ENCODE assay signal across 8 cellular contexts in genomic region chr11:68844376-68844775, GRCh38. TPM values are rescaled to one million over a fixed set of nuclear protein-coding genes. Genes with fewer than 3 reads are reported as not detected.
DNase-seq lines count a peak whose midpoint lies in the region; ATAC-seq and TF ChIP-seq lines count a peak whose summit lies in the region.

No MANE protein-coding gene starts in this region.

- H3K36me3 ChIP-seq in KMS-11 (ENCODE audit: insufficient read depth) = no peaks in the 10 kb centered on the region
- H3K36me3 ChIP-seq in GM23248 (ENCODE audit: low read depth) = no peaks in the 10 kb centered on the region

- H3F3A ChIP-seq in GM23248 (ENCODE audit: insufficient read depth) = peaks cover 9% of the 10 kb centered on the region

- H3K36me3 Mint-ChIP-seq in CD14-positive monocyte (no peaks in the 10 kb centered on the region), nephron (ENCODE audit: low read depth) (no peaks in the 10 kb centered on the region)

- DNase-seq in CD14-positive monocyte (ENCODE audit: low spot score) (no peak), coronary artery (ENCODE audit: low spot score) (no peak), RPMI8226 (no peak), GM23248 (no peak)

- in situ Hi-C loops in GM23248 (cut with MboI) = no loop called here

- H3K4me3 ChIP-seq in KMS-11 (IDR thresholded peaks at IDR 0.05; ENCODE audit: insufficient read depth, low read depth, low read length) (no peak overlapping the region), coronary artery (peak overlapping the region; percentile 86), GM23248 (no peak overlapping the region)

- H2AFZ ChIP-seq in KMS-11 (ENCODE audit: low read depth) (peak overlapping the region; percentile 85; the same call in 1 of the 2 replicates), GM23248 (no peak overlapping the region)

- H3K4me1 ChIP-seq in KMS-11 (ENCODE audit: low read depth, poor library complexity, severe bottlenecking) = peaks cover 25% of the 10 kb centered on the region
- H3K4me1 ChIP-seq in GM23248 (ENCODE audit: insufficient read depth) = peaks cover 15% of the 10 kb centered on the region; the same call in 1 of the 2 replicates

- H3K9me3 Mint-ChIP-seq in CD14-positive monocyte = no peaks in the 10 kb centered on the region
- no peaks in the 10 kb centered on the region for H3K9me3 Mint-ChIP-seq in nephron

- H4K20me1 ChIP-seq in KMS-11 (ENCODE audit: insufficient read depth) (no peaks in the 10 kb centered on the region), GM23248 (ENCODE audit: insufficient read depth) (no peaks in the 10 kb centered on the region)

- 93 to 100% methylated on average over 3 of the region's 3 CpGs for whole genome bisulfite sequencing in GM23248 (ENCODE audit: low coverage in 1 of 2, low lambda C conversion rate in 2 of 2, missing lambda C conversion rate in 2 of 2), 2 experiments

- H3K4me3 Mint-ChIP-seq in CD14-positive monocyte (peak overlapping the region; percentile 95 to 97), nephron (peak overlapping the region; percentile 51 to 69 (median 55))

- H3K79me2 ChIP-seq in KMS-11 (ENCODE audit: insufficient read depth, low read depth) (no peaks in the 10 kb centered on the region), GM23248 (ENCODE audit: insufficient read depth) (0 out of 2 replicates have a peak, but pooled peaks cover 10% of the 10 kb centered on the region)

- intact Hi-C loops in CD14-positive monocyte (cut with micrococcal nuclease) = loop anchor here (5.0 kb wide), 1 partner anchor 58 kb away; the partner anchor contains the start of genes IGHMBP2 (in 2 of the 2) and MRPL21 (in 2 of the 2)

- H3K27me3 Mint-ChIP-seq in CD14-positive monocyte (ENCODE audit: low read depth in 3 of 3) (peaks cover 4 to 17% (median 6%) of the 10 kb centered on the region in 3 donors), nephron (ENCODE audit: low read depth) (peaks cover 76% of the 10 kb centered on the region)

- no peaks in the 10 kb centered on the region for H3K9me3 ChIP-seq in GM23248 (ENCODE audit: low read depth)

- peak overlapping the region; percentile 67 for H3K4me2 ChIP-seq in KMS-11
- no peak overlapping the region for H3K4me2 ChIP-seq in GM23248 (ENCODE audit: unreplicated experiment)

- ATAC-seq in GM19467 (IDR thresholded peaks at IDR 0.05; ENCODE audit: unreplicated experiment) = no peak
- ATAC-seq in GM18519 (IDR thresholded peaks at IDR 0.05; ENCODE audit: low FRiP score, unreplicated experiment) = no peak

- no peak overlapping the region for H3K27ac Mint-ChIP-seq in CD14-positive monocyte
- H3K27ac Mint-ChIP-seq in nephron = no peak overlapping the region

- TF ChIP-seq CTCF in CD14-positive monocyte (IDR thresholded peaks at IDR 0.05) (no peak), KMS-11 (conservative IDR thresholded peaks at IDR 0.05; ENCODE audit: low read depth, low read length) (no peak), coronary artery (IDR thresholded peaks at IDR 0.05) (no peak), nephron (IDR thresholded peaks at IDR 0.05; ENCODE audit: unreplicated experiment in 3 of 3) (no peak)

- H3K27ac ChIP-seq in KMS-11 (peak overlapping the region; percentile 33; the same call in 1 of the 2 replicates), coronary artery (peak overlapping the region in 1 of 2 donors; percentile 48), GM23248 (no peak overlapping the region)

- H3K9me2 ChIP-seq in GM23248 (ENCODE audit: insufficient read depth) = no peaks in the 10 kb centered on the region

- H3K27me3 ChIP-seq in KMS-11 (ENCODE audit: insufficient read depth, low read depth) (no peaks in the 10 kb centered on the region), GM23248 (replicated peaks; ENCODE audit: insufficient read depth) (no peaks in the 10 kb centered on the region)

- H3K4me1 Mint-ChIP-seq in CD14-positive monocyte = peaks cover 31% of the 10 kb centered on the region
- peaks cover 35% of the 10 kb centered on the region for H3K4me1 Mint-ChIP-seq in nephron

- H3K9ac ChIP-seq in KMS-11 = peak overlapping the region; percentile 30; the same call in 1 of the 2 replicates
- no peak overlapping the region for H3K9ac ChIP-seq in GM23248

RNA-seq across cellular contexts. Expression of gene CPT1A, which starts 2.7 kb away (rescaled TPM):
- 1 to 10 TPM; 5.6 to 7.0 TPM for polyA plus RNA-seq in CD14-positive monocyte
- 20.1 and 23.6 TPM in 2 replicates for total RNA-seq in GM23248 (2014; rRNA removed; shearing (Covaris generic))
- polyA plus RNA-seq in GM23248 (2016; fragmentation: Nextera tagmentation; extraction: Ambion mirVana) = 9.5 and 9.6 TPM in 2 replicates

RNA-seq across cellular contexts. Expression of gene MRPL21, which starts 59.3 kb away (rescaled TPM):
- polyA plus RNA-seq in CD14-positive monocyte = 100 to 1,000 TPM; 104 to 138 TPM
- 22.6 and 45.0 TPM in 2 replicates for total RNA-seq in GM23248 (2014; rRNA removed; shearing (Covaris generic))
- 122 and 126 TPM in 2 replicates for polyA plus RNA-seq in GM23248 (2016; fragmentation: Nextera tagmentation; extraction: Ambion mirVana)

RNA-seq across cellular contexts. Expression of gene IGHMBP2, which starts 59.3 kb away (rescaled TPM):
- polyA plus RNA-seq in CD14-positive monocyte (1 to 10 TPM; 3.9 to 6.0 TPM), GM23248 (2016; fragmentation: Nextera tagmentation; extraction: Ambion mirVana) (7.2 and 9.3 TPM in 2 replicates)
- total RNA-seq in GM23248 (2014; rRNA removed; shearing (Covaris generic)) = 5.2 and 5.8 TPM in 2 replicates
